In genomic region chr7:121062684-121063279, GRCh38 we compare ENCODE assay signal across 15 cellular contexts.
"Had no signal": no experiment of that assay in that cellular context is flagged by ENCODE, and none has a peak within 500 bp of the region (broad histone marks: within the 10 kb centered on the region; RNA-seq: fewer than 3 reads in every experiment).

No MANE protein-coding gene starts in this region.

- H3K27me3 ChIP-seq: esophagus squamous epithelium, transverse colon had no signal

- H3K4me1 ChIP-seq: esophagus squamous epithelium, lower lobe of right lung, transverse colon had no signal

- H3K4me3 ChIP-seq: esophagus squamous epithelium, lower lobe of right lung, transverse colon had no signal

- H3K9me3 ChIP-seq: esophagus squamous epithelium, lower lobe of right lung, transverse colon had no signal

- H3K36me3 ChIP-seq: esophagus squamous epithelium, lower lobe of right lung, transverse colon had no signal

- FAIRE-seq: islet of Langerhans had no signal

- ATAC-seq: effector memory CD8-positive, alpha-beta T cell; left cardiac atrium; lower lobe of right lung; naive thymus-derived CD8-positive, alpha-beta T cell had no signal

- DNase-seq: activated B cell treated with CpG ODN at 0.5 μM for 24 hours; activated CD4-positive, alpha-beta memory T cell treated with anti-CD3 and anti-CD28 coated beads for 36 hours; activated CD4-positive, alpha-beta T cell treated with anti-CD3 and anti-CD28 coated beads for 4 hours; activated T-cell treated with anti-CD3 and anti-CD28 coated beads for 4 hours; effector memory CD8-positive, alpha-beta T cell; esophagus squamous epithelium; hippocampal formation; left cardiac atrium; lower lobe of right lung; naive thymus-derived CD8-positive, alpha-beta T cell; stimulated activated CD8-positive, alpha-beta memory T cell treated with anti-CD3 and anti-CD28 coated beads, Interleukin-4, amount 100 ng/mL, for 48 hours; stimulated activated naive CD4-positive, alpha-beta T cell; substantia nigra; transverse colon had no signal

- H3K27ac ChIP-seq: esophagus squamous epithelium, lower lobe of right lung, transverse colon had no signal
